In genomic region chr10:89476676-89477075, GRCh38 we compare ENCODE assay signal across 14 cellular contexts. TPM values are rescaled to one million over a fixed set of nuclear protein-coding genes. Genes with fewer than 3 reads are reported as not detected.
DNase-seq lines count a peak whose midpoint lies in the region; ATAC-seq, FAIRE-seq and TF ChIP-seq lines count a peak whose summit lies in the region.
"Had no signal": no experiment of that assay in that cellular context is flagged by ENCODE, and none has a peak within 500 bp of the region (broad histone marks: within the 10 kb centered on the region; RNA-seq: fewer than 3 reads in every experiment).

No MANE protein-coding gene starts in this region.

- ATAC-seq in GM21717 (IDR thresholded peaks at IDR 0.05; ENCODE audit: unreplicated experiment) = no peak
- ATAC-seq: mucosa of descending colon had no signal

- H3K4me1 Mint-ChIP-seq in CD14-positive monocyte = peaks cover 1% of the 10 kb centered on the region
- H3K4me1 Mint-ChIP-seq: CD8-positive, alpha-beta memory T cell had no signal

- peak overlapping the region; percentile 86 for H3K27ac ChIP-seq in brain microvascular endothelial cell
- H3K27ac ChIP-seq in kidney (ENCODE audit: low read depth in 2 of 2, low read length in 2 of 2) = peak overlapping the region; percentile 90 to 93
- H3K27ac ChIP-seq in prostate gland = peak overlapping the region; percentile 52 to 53
- H3K27ac ChIP-seq in uterus = peak overlapping the region; percentile 51 to 66

- no peaks in the 10 kb centered on the region for H3K36me3 Mint-ChIP-seq in CD14-positive monocyte
- H3K36me3 Mint-ChIP-seq: CD8-positive, alpha-beta memory T cell had no signal

- peaks cover 22 to 36% of the 10 kb centered on the region in 2 donors for H3K4me1 ChIP-seq in kidney (ENCODE audit: control insufficient read depth in 1 of 2, insufficient read depth in 1 of 2, low read depth in 1 of 2, low read length in 2 of 2)
- H3K4me1 ChIP-seq in prostate gland (replicated peaks) = no peaks in the 10 kb centered on the region
- H3K4me1 ChIP-seq in uterus = peaks cover 8 to 10% of the 10 kb centered on the region in 2 donors

- 31% methylated on average over 4 of the region's 4 CpGs for WGBS in prostate gland

- FAIRE-seq in kidney (lab: Jason Lieb, UNC) = no peak

- peak overlapping the region in 1 of 2 donors; percentile 20 for H3K9ac ChIP-seq in kidney (ENCODE audit: low read length in 2 of 2)

- H3K36me3 ChIP-seq in brain microvascular endothelial cell (replicated peaks) (no peaks in the 10 kb centered on the region), kidney (ENCODE audit: control insufficient read depth in 1 of 2, insufficient read depth in 2 of 2, low read length in 2 of 2) (no peaks in the 10 kb centered on the region), prostate gland (no peaks in the 10 kb centered on the region), uterus (no peaks in the 10 kb centered on the region)

- no peaks in the 10 kb centered on the region for H3K27me3 ChIP-seq in brain microvascular endothelial cell (replicated peaks)
- H3K27me3 ChIP-seq in prostate gland (replicated peaks; ENCODE audit: insufficient read depth) = no peaks in the 10 kb centered on the region
- no peaks in the 10 kb centered on the region for H3K27me3 ChIP-seq in uterus

- intact Hi-C loops in kidney (cut with DNase I) (no loop called here), prostate gland (cut with DNase I) (no loop called here), uterus (cut with DNase I; ENCODE audit: low total_unique reads) (no loop called here), CD14-positive monocyte (cut with micrococcal nuclease) (no loop called here)

- DNase-seq in brain microvascular endothelial cell (peak; percentile 83), kidney (peak; percentile 73), prostate gland (ENCODE audit: low spot score) (no peak), uterus (no peak), CD14-positive monocyte (ENCODE audit: low spot score) (no peak), SIG-M5 treated with dmso at 0.1 percent for 504 hours (lab: John Stamatoyannopoulos, UW; ENCODE audit: unreplicated experiment) (no peak)
- DNase-seq: activated CD4-positive, alpha-beta T cell treated with anti-CD3 and anti-CD28 coated beads, Interleukin-2, amount 50 U/mL, for 48 hours; activated gamma-delta T cell treated with Interleukin-2 at 50 U/mL for 16 hours; CD8-positive, alpha-beta memory T cell; mucosa of descending colon; stimulated activated CD4-positive, alpha-beta T cell treated with anti-CD3 and anti-CD28 coated beads, Interleukin-15, amount 100 ng/mL, for 24 hours had no signal

- no peak for TF ChIP-seq CTCF in brain microvascular endothelial cell (IDR thresholded peaks at IDR 0.05; ENCODE audit: low read depth, low read length, missing control alignments)
- TF ChIP-seq CTCF in kidney (IDR thresholded peaks at IDR 0.05; ENCODE audit: borderline replicate concordance, extremely low read depth, insufficient read depth) = no peak
- TF ChIP-seq CTCF in prostate gland (IDR thresholded peaks at IDR 0.05) = no peak
- TF ChIP-seq CTCF in uterus (IDR thresholded peaks at IDR 0.05) = no peak
- no peak for TF ChIP-seq CTCF in CD14-positive monocyte (IDR thresholded peaks at IDR 0.05)

- in situ Hi-C loops in brain microvascular endothelial cell (cut with HindIII; ENCODE audit: low pct_ligation_motif_present, low sequenced_read_pairs) = no loop called here

- peak overlapping the region in 1 of 7 donors; percentile 33 for H3K27ac Mint-ChIP-seq in CD14-positive monocyte
- H3K27ac Mint-ChIP-seq: CD8-positive, alpha-beta memory T cell had no signal

- H3K4me3 Mint-ChIP-seq in CD14-positive monocyte = no peak overlapping the region
- H3K4me3 Mint-ChIP-seq: CD8-positive, alpha-beta memory T cell had no signal

- peaks cover 3 to 7% (median 4%) of the 10 kb centered on the region in 3 donors for H3K27me3 Mint-ChIP-seq in CD14-positive monocyte (ENCODE audit: low read depth in 3 of 3)

- TF ChIP-seq POLR2A in prostate gland (IDR thresholded peaks at IDR 0.05) (no peak), uterus (IDR thresholded peaks at IDR 0.05) (no peak)

- H3K9me3 ChIP-seq in kidney (ENCODE audit: control insufficient read depth in 1 of 2, low read length in 2 of 2) (no peaks in the 10 kb centered on the region), prostate gland (no peaks in the 10 kb centered on the region), uterus (no peaks in the 10 kb centered on the region)
- H3K9me3 ChIP-seq: mucosa of descending colon had no signal

- H3K4me3 ChIP-seq in brain microvascular endothelial cell (ENCODE audit: low read depth, low read length) = no peak overlapping the region
- no peak overlapping the region for H3K4me3 ChIP-seq in kidney (ENCODE audit: low read length in 2 of 2)
- no peak overlapping the region for H3K4me3 ChIP-seq in prostate gland
- H3K4me3 ChIP-seq in uterus = no peak overlapping the region
- H3K4me3 ChIP-seq: mucosa of descending colon had no signal

- H3K9me3 Mint-ChIP-seq in CD14-positive monocyte = no peaks in the 10 kb centered on the region
- H3K9me3 Mint-ChIP-seq: CD8-positive, alpha-beta memory T cell had no signal

RNA-seq across cellular contexts. Expression of gene SLC16A12, which starts 58.7 kb away (rescaled TPM):
- 38.8 TPM for total RNA-seq in kidney
- polyA plus RNA-seq in kidney (ENCODE audit: insufficient read depth, low read depth, low replicate concordance) = 19.0 TPM
- total RNA-seq in prostate gland = 1 to 10 TPM in 1 of 2 donors, under 1 TPM in 1; 0.09 to 4.4 TPM
- total RNA-seq in uterus = 1 to 10 TPM in 1 of 4 donors, under 1 TPM in 3; 0.26 to 7.4 (median 0.51) TPM
- polyA plus RNA-seq in CD14-positive monocyte = under 1 TPM in 1 of 2 donors, not detected in 1; 0.04 TPM
- total RNA-seq: CD8-positive, alpha-beta memory T cell; dermis microvascular lymphatic vessel endothelial cell; OCI-LY7 had no signal
- polyA plus RNA-seq: CD8-positive, alpha-beta memory T cell had no signal

Comparison
In these comparisons a context has a peak if more than half of its experiments do, and no peak if none do; other contexts are left out.
1. DNase-seq: peak in brain microvascular endothelial cell (single experiment) and kidney (single experiment); none in prostate gland (single experiment), uterus (0 of 2), CD14-positive monocyte (single experiment) and SIG-M5 treated with dmso at 0.1 percent for 504 hours (single experiment).
2. Peak in every context shown above with its lines, with median percentiles within 50 percentile points of each other: H3K27ac ChIP-seq.